In the genomic region with DNA sequence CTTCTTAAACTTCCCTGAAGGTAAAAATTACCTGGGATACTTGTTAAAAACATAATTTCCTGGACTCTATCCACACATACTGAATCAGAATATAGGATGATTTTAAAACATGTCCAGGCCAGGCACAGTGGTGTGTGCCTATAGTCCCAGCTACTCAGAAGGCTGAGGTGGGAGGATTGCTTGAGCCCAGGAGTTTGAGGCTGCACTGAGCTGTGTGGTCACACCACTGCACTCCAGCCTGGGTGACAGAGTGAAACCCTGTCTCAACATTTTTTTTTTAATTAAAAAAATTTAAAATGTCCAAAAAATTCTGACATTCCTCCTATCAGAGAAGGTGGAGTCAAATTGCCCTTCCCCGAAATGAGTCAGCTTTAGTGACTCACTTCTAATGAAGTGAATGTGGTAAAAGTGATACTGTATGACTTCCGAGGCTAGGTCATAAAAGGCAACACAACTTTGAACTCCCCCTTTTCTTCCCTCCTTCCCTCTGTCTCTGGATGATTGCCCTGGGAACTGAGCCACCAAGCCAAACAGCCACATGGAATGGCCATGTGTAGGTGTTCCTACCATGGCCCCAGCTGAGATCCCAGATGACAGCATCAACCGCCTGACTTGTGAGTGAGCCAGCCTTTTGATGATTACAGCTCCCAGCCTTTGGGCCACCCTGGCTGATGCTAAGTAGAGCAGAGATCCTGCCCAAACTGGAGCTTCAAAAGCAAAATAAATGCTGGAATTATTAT, we compare ENCODE assay signal across 8 cellular contexts. TPM values are rescaled to one million over a fixed set of nuclear protein-coding genes. Genes with fewer than 3 reads are reported as not detected.
DNase-seq lines count a peak whose midpoint lies in the region; ATAC-seq, FAIRE-seq and TF ChIP-seq lines count a peak whose summit lies in the region.

No MANE protein-coding gene starts in this region.

- no peaks in the 10 kb centered on the region for H3K9me3 Mint-ChIP-seq in activated CD8-positive, alpha-beta T cell treated with anti-CD3 and anti-CD28 coated beads for 36 hours

- H3K27ac ChIP-seq in gastroesophageal sphincter (peak overlapping the region; percentile 56 to 79 (median 58)), small intestine (ENCODE audit: low read depth in 1 of 2, low read length in 1 of 2) (peak overlapping the region; percentile 37 to 72)

- peak overlapping the region; percentile 56 for H3K4me3 Mint-ChIP-seq in activated CD8-positive, alpha-beta T cell treated with anti-CD3 and anti-CD28 coated beads for 36 hours

- H3K27me3 ChIP-seq in gastroesophageal sphincter = no peaks in the 10 kb centered on the region
- no peaks in the 10 kb centered on the region for H3K27me3 ChIP-seq in small intestine (ENCODE audit: control insufficient read depth in 2 of 2, insufficient read depth in 2 of 2, low read length in 2 of 2)

- peak overlapping the region; percentile 81 for H3K27ac Mint-ChIP-seq in activated CD8-positive, alpha-beta T cell treated with anti-CD3 and anti-CD28 coated beads for 36 hours

- H3K4me3 ChIP-seq in gastroesophageal sphincter = no peak overlapping the region
- H3K4me3 ChIP-seq in small intestine (ENCODE audit: low read depth in 1 of 2, low read length in 2 of 2) = no peak overlapping the region

- peaks cover 45% of the 10 kb centered on the region for H3K4me1 Mint-ChIP-seq in activated CD8-positive, alpha-beta T cell treated with anti-CD3 and anti-CD28 coated beads for 36 hours (ENCODE audit: low read depth)

- POLR2A ChIA-PET in activated CD8-positive, alpha-beta T cell treated with anti-CD3 and anti-CD28 coated beads for 36 hours (lab: Charles Lee) = interaction anchor here (0.6 to 1.7 kb wide), 7 partner anchors 10 to 530 kb away, joined by 3 to 4 read pairs (median 3); a partner anchor contains a TSS

- TF ChIP-seq POLR2A in GM12891 (IDR thresholded peaks at IDR 0.05; ENCODE audit: low read depth, low read length) (no peak), gastroesophageal sphincter (IDR thresholded peaks at IDR 0.05) (no peak)

- DNase-seq in GM12891 (ENCODE audit: insufficient read length, low spot score) (no peak), small intestine (peak; percentile 98), DMS53 (lab: John Stamatoyannopoulos, UW) (no peak), NCI-H526 (lab: John Stamatoyannopoulos, UW) (no peak), SKM-1 (lab: John Stamatoyannopoulos, UW; ENCODE audit: unreplicated experiment) (no peak)
- peak; percentile 55 for DNase-seq in activated CD8-positive, alpha-beta T cell treated with anti-CD3 and anti-CD28 coated beads for 36 hours

- peaks cover 0 to 15% of the 10 kb centered on the region in 2 donors for H3K36me3 ChIP-seq in gastroesophageal sphincter
- peaks cover 0 to 7% of the 10 kb centered on the region in 2 donors for H3K36me3 ChIP-seq in small intestine (ENCODE audit: control insufficient read depth in 2 of 2, insufficient read depth in 2 of 2, low read length in 2 of 2)

- intact Hi-C loops in activated CD8-positive, alpha-beta T cell treated with anti-CD3 and anti-CD28 coated beads for 36 hours (cut with micrococcal nuclease) = no loop called here

- H3K36me3 Mint-ChIP-seq in activated CD8-positive, alpha-beta T cell treated with anti-CD3 and anti-CD28 coated beads for 36 hours (ENCODE audit: low read depth) = peaks cover 5% of the 10 kb centered on the region

- no peak for TF ChIP-seq CTCF in activated CD8-positive, alpha-beta T cell treated with anti-CD3 and anti-CD28 coated beads for 36 hours (IDR thresholded peaks at IDR 0.05)
- no peak for TF ChIP-seq CTCF in gastroesophageal sphincter (IDR thresholded peaks at IDR 0.05)

- H3K27me3 Mint-ChIP-seq in activated CD8-positive, alpha-beta T cell treated with anti-CD3 and anti-CD28 coated beads for 36 hours = no peaks in the 10 kb centered on the region

- TF ChIP-seq EP300 in gastroesophageal sphincter (IDR thresholded peaks at IDR 0.05) = no peak

- FAIRE-seq in GM12891 (lab: Jason Lieb, UNC) = peak; percentile 31
- FAIRE-seq in small intestine (lab: Jason Lieb, UNC) = no peak

- CTCF ChIA-PET in activated CD8-positive, alpha-beta T cell treated with anti-CD3 and anti-CD28 coated beads for 36 hours (lab: Charles Lee) = interaction anchor here (1.5 to 1.9 kb wide), 2 partner anchors 26 to 68 kb away, joined by 3 to 6 read pairs; no protein-coding TSS in a partner anchor

- 32 to 46% methylated on average over 2 to 3 of the region's 3 CpGs for WGBS in gastroesophageal sphincter (ENCODE audit: low coverage in 1 of 2), 2 donors
- 8 to 31% (median 8%) methylated on average over 3 of the region's 3 CpGs for WGBS in small intestine, 3 donors

- no peaks in the 10 kb centered on the region for H3K9me3 ChIP-seq in gastroesophageal sphincter
- no peaks in the 10 kb centered on the region for H3K9me3 ChIP-seq in small intestine (ENCODE audit: control insufficient read depth, low read depth)

- ATAC-seq in HG03432 (IDR thresholded peaks at IDR 0.05; ENCODE audit: unreplicated experiment) (peak; percentile 62), gastroesophageal sphincter (peak; percentile 88)
- ATAC-seq in activated CD8-positive, alpha-beta T cell treated with anti-CD3 and anti-CD28 coated beads for 36 hours = peak; percentile 83

- peaks cover 0 to 50% (median 19%) of the 10 kb centered on the region in 3 donors for H3K4me1 ChIP-seq in gastroesophageal sphincter
- peaks cover 6 to 15% of the 10 kb centered on the region in 2 donors for H3K4me1 ChIP-seq in small intestine (ENCODE audit: control insufficient read depth in 2 of 2, insufficient read depth in 1 of 2, low read depth in 1 of 2, low read length in 1 of 2)

TF ChIP-seq in GM12891, 5 proteins besides CTCF, POLR2A, EP300 and RAD21:
- TF ChIP-seq POLR2AphosphoS5 (IDR thresholded peaks at IDR 0.05; ENCODE audit: low read depth, low read length) = no peak
TF ChIP-seq in GM12891: peak in this region for 0.

RNA-seq across cellular contexts. Expression of a gene that starts 36.3 kb away (rescaled TPM):
- polyA plus RNA-seq in GM12891 (2012; ENCODE audit: low read depth, missing spikeins) = 36.0 TPM
- total RNA-seq in activated CD8-positive, alpha-beta T cell treated with anti-CD3 and anti-CD28 coated beads for 36 hours = 10 to 100 TPM; 44.2 to 45.5 TPM
- total RNA-seq in gastroesophageal sphincter = 10 to 100 TPM; 27.6 to 91.3 (median 64.6) TPM
- 100 to 1,000 TPM in 2 of 3 donors, 10 to 100 TPM in 1; 89.7 to 125 (median 103) TPM for polyA plus RNA-seq in small intestine

Comparison
In these comparisons a context has a peak if more than half of its experiments do, and no peak if none do; other contexts are left out.
1. DNase-seq: peak in activated CD8-positive, alpha-beta T cell treated with anti-CD3 and anti-CD28 coated beads for 36 hours (single experiment) and small intestine (single experiment); none in GM12891 (single experiment), DMS53 (single experiment), NCI-H526 (0 of 2) and SKM-1 (single experiment).
2. Peak in every context shown above with its lines, with median percentiles within 50 percentile points of each other: ATAC-seq.